Comparison of ENCODE assay signal across 8 cellular contexts in the genomic region with DNA sequence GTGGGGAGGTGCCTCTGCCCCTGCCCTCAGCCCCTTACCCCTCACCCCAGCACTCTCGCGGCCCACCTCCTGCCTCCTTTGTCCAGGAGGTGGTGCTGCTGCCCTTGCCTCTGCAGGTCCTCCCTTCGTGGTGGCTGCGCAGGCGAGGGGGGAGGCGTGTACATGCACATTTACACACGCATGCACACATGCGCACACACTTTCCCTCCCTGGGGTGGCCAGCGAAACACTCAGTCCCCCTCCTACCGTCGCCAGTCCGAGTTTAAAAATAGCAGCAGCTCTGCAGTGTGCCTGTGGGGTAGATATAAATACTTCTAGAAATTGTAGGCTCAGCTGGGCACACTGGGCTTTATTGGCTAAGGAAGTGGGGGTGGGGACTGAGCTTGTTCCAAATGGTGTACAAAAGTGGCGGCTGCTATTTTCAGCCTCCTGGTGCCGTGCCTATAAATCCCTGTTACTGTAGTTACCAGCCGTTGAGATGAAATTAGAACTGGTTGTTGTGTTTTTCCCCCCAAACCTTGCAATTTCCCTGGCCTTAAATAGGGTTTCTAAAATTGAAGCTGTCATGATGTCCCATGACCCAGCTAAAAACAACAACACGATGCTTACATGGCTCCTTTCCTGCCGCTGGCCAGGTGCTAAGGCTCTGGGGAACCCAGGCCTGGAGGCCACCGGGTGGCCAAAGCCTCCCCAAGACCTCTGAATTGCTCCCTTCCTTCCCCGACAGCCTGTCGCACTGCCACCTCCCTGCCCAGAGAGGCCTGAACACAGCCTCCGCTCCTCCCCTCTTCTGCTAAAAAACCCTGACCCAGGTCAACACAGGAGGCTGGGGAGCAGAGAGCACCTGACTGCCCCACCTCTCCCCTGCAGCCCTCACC. TPM values are rescaled to one million over a fixed set of nuclear protein-coding genes. Genes with fewer than 3 reads are reported as not detected.
DNase-seq lines count a peak whose midpoint lies in the region; ATAC-seq and TF ChIP-seq lines count a peak whose summit lies in the region.

No MANE protein-coding gene starts in this region.

- peak; percentile 62 for TF ChIP-seq CTCF in foreskin fibroblast (IDR thresholded peaks at IDR 0.05; ENCODE audit: low read depth, low read length)
- TF ChIP-seq CTCF in prostate gland (IDR thresholded peaks at IDR 0.05) = peak in 2 of 4 experiments; percentile 38 to 47

- H3K27me3 ChIP-seq in prostate gland (replicated peaks; ENCODE audit: insufficient read depth) = no peaks in the 10 kb centered on the region

- H3K9me3 Mint-ChIP-seq in activated naive CD4-positive, alpha-beta T cell treated with anti-CD3 and anti-CD28 coated beads, Interleukin-2, amount 50 U/mL, for 72 hours = no peaks in the 10 kb centered on the region

- TF ChIP-seq POLR2A in prostate gland (IDR thresholded peaks at IDR 0.05) = no peak

- intact Hi-C loops in prostate gland (cut with DNase I) = no loop called here

- H3K9me3 ChIP-seq in prostate gland = no peaks in the 10 kb centered on the region

- peaks cover 17 to 38% of the 10 kb centered on the region in 2 donors for H3K36me3 ChIP-seq in prostate gland

- peaks cover 14% of the 10 kb centered on the region for H3K4me1 ChIP-seq in prostate gland (replicated peaks)

- H3K36me3 Mint-ChIP-seq in activated naive CD4-positive, alpha-beta T cell treated with anti-CD3 and anti-CD28 coated beads, Interleukin-2, amount 50 U/mL, for 72 hours = peaks cover 0 to 6% of the 10 kb centered on the region in 2 donors

- peak overlapping the region; percentile 80 to 95 for H3K27ac ChIP-seq in prostate gland

- ATAC-seq in GM21825 (IDR thresholded peaks at IDR 0.05; ENCODE audit: unreplicated experiment) = no peak
- ATAC-seq in activated naive CD4-positive, alpha-beta T cell treated with anti-CD3 and anti-CD28 coated beads, Interleukin-2, amount 50 U/mL, for 72 hours = no peak

- H3K4me3 ChIP-seq in foreskin fibroblast (ENCODE audit: low read depth in 1 of 2, low read length in 2 of 2) (no peak overlapping the region), prostate gland (no peak overlapping the region)

- WGBS in prostate gland = 49% methylated on average over 21 of the region's 21 CpGs

- DNase-seq in ELR (ENCODE audit: low read depth) (peak; percentile 18), foreskin fibroblast (peak; percentile 63 to 81), prostate gland (ENCODE audit: low spot score) (peak; percentile 77), NCI-H2029 treated with DMSO at 0.1 percent for 48 hours (lab: John Stamatoyannopoulos, UW) (no peak)
- no peak for DNase-seq in activated effector memory CD4-positive, alpha-beta T cell treated with Interleukin-2 at 50 U/mL for 16 hours
- DNase-seq in activated naive CD4-positive, alpha-beta T cell treated with anti-CD3 and anti-CD28 coated beads, Interleukin-2, amount 50 U/mL, for 72 hours (ENCODE audit: low spot score in 2 of 2) = no peak

- H3K27ac Mint-ChIP-seq in activated naive CD4-positive, alpha-beta T cell treated with anti-CD3 and anti-CD28 coated beads, Interleukin-2, amount 50 U/mL, for 72 hours = peak overlapping the region in 1 of 2 donors; percentile 23

TF ChIP-seq in PFSK-1, 5 proteins besides CTCF, POLR2A, EP300 and RAD21:
- TF ChIP-seq, protein P1, sequence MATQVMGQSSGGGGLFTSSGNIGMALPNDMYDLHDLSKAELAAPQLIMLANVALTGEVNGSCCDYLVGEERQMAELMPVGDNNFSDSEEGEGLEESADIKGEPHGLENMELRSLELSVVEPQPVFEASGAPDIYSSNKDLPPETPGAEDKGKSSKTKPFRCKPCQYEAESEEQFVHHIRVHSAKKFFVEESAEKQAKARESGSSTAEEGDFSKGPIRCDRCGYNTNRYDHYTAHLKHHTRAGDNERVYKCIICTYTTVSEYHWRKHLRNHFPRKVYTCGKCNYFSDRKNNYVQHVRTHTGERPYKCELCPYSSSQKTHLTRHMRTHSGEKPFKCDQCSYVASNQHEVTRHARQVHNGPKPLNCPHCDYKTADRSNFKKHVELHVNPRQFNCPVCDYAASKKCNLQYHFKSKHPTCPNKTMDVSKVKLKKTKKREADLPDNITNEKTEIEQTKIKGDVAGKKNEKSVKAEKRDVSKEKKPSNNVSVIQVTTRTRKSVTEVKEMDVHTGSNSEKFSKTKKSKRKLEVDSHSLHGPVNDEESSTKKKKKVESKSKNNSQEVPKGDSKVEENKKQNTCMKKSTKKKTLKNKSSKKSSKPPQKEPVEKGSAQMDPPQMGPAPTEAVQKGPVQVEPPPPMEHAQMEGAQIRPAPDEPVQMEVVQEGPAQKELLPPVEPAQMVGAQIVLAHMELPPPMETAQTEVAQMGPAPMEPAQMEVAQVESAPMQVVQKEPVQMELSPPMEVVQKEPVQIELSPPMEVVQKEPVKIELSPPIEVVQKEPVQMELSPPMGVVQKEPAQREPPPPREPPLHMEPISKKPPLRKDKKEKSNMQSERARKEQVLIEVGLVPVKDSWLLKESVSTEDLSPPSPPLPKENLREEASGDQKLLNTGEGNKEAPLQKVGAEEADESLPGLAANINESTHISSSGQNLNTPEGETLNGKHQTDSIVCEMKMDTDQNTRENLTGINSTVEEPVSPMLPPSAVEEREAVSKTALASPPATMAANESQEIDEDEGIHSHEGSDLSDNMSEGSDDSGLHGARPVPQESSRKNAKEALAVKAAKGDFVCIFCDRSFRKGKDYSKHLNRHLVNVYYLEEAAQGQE (IDR thresholded peaks at IDR 0.05; ENCODE audit: insufficient read depth in 1 of 2, low read depth in 2 of 2, low read length in 2 of 2) = no peak
- TF ChIP-seq FOXP2 (optimal IDR thresholded peaks at IDR 0.05; ENCODE audit: borderline replicate concordance, extremely low read depth, extremely low read length, insufficient read depth) = peak; percentile 93

RNA-seq across cellular contexts. Expression of a gene that starts 12.4 kb away (rescaled TPM):
- polyA plus RNA-seq in PFSK-1 (2012; ENCODE audit: insufficient read length, low read depth) = 13.6 TPM
- 100 to 1,000 TPM in 1 of 2 donors, 10 to 100 TPM in 1; 90.0 to 114 TPM for total RNA-seq in prostate gland
- total RNA-seq in activated naive CD4-positive, alpha-beta T cell treated with anti-CD3 and anti-CD28 coated beads, Interleukin-2, amount 50 U/mL, for 72 hours = 10 to 100 TPM; 25.1 to 26.7 TPM

RNA-seq across cellular contexts. Expression of a gene that starts 14.4 kb away (rescaled TPM):
- 1.2 TPM for polyA plus RNA-seq in PFSK-1 (2012; ENCODE audit: insufficient read length, low read depth)
- total RNA-seq in prostate gland = under 1 TPM; 0.28 to 0.59 TPM
- under 1 TPM in 1 of 2 donors, not detected in 1; 0.39 TPM for total RNA-seq in activated naive CD4-positive, alpha-beta T cell treated with anti-CD3 and anti-CD28 coated beads, Interleukin-2, amount 50 U/mL, for 72 hours

RNA-seq across cellular contexts. Expression of a gene that starts 40.9 kb away (rescaled TPM):
- 1.2 TPM for polyA plus RNA-seq in PFSK-1 (2012; ENCODE audit: insufficient read length, low read depth)
- total RNA-seq in prostate gland = 1 to 10 TPM in 1 of 2 donors, under 1 TPM in 1; 0.14 to 5.5 TPM
- total RNA-seq in activated naive CD4-positive, alpha-beta T cell treated with anti-CD3 and anti-CD28 coated beads, Interleukin-2, amount 50 U/mL, for 72 hours = 1 to 10 TPM; 1.1 to 1.3 TPM

Comparison
In these comparisons a context has a peak if more than half of its experiments do, and no peak if none do; other contexts are left out.
1. DNase-seq: peak in ELR (single experiment), foreskin fibroblast (2 of 2) and prostate gland (single experiment); none in activated effector memory CD4-positive, alpha-beta T cell treated with Interleukin-2 at 50 U/mL for 16 hours (single experiment), activated naive CD4-positive, alpha-beta T cell treated with anti-CD3 and anti-CD28 coated beads, Interleukin-2, amount 50 U/mL, for 72 hours (0 of 2) and NCI-H2029 treated with DMSO at 0.1 percent for 48 hours (single experiment).